In the genomic region with DNA sequence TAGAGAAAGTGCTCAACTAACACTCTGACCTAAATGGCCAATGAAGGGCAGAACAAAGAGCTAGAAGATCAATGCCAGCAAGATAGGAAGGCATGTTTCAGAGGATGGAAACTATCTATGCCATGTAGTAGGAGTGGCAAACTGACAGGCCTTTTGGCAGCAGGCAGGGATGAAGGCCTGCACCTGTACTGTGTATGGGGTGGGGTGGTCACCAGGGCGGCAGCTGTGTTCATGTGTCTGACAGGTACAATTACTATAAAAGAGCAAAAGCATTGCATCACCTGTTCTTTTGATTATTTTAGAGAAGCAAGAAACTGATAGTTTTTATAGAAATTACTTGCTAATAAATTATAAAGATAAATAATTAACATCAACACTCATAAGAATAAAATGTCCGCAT, we compare ENCODE assay signal across 30 cellular contexts.
"Had no signal": no experiment of that assay in that cellular context is flagged by ENCODE, and none has a peak within 500 bp of the region (broad histone marks: within the 10 kb centered on the region; RNA-seq: fewer than 3 reads in every experiment).

No MANE protein-coding gene starts in this region.

- H3K4me3 Mint-ChIP-seq: activated CD4-positive, alpha-beta memory T cell treated with anti-CD3 and anti-CD28 coated beads, Interleukin-2, amount 10 ng/mL, durations not matched to agents 7 days and 5 days; activated CD4-positive, alpha-beta T cell treated with anti-CD3 and anti-CD28 coated beads, Interleukin-2, amount 10 ng/mL, durations not matched to agents 7 days and 5 days; activated CD8-positive, alpha-beta memory T cell treated with anti-CD3 and anti-CD28 coated beads, Interleukin-2, amount 10 ng/mL, durations not matched to agents 7 days and 5 days; activated naive CD4-positive, alpha-beta T cell treated with anti-CD3 and anti-CD28 coated beads for 36 hours; activated naive CD4-positive, alpha-beta T cell treated with anti-CD3 and anti-CD28 coated beads, Interleukin-2, amount 50 U/mL, for 24 hours; activated naive CD8-positive, alpha-beta T cell treated with anti-CD3 and anti-CD28 coated beads, Interleukin-2, amount 10 ng/mL, durations not matched to agents 7 days and 5 days; activated T-helper 1 cell treated with anti-CD3 and anti-CD28 coated beads, Interleukin-12 subunit alpha, Interleukin-12 subunit beta, Interleukin-2, Interleukin-4 antibody, amounts not matched to agents 30 ng/mL and 10 ng/mL and 1 ng/mL, durations not matched to agents 14 hours and 24 hours and 36 hours; central memory CD8-positive, alpha-beta T cell; dendritic cell treated with granulocyte-macrophage colony-stimulating factor and Interleukin-4, amounts not matched to agents 40 ng/mL and 50 ng/mL, for 4 days; endodermal cell; WTC11 had no signal

- DNase-seq: activated CD4-positive, alpha-beta memory T cell treated with anti-CD3 and anti-CD28 coated beads, Interleukin-2, amount 10 ng/mL, durations not matched to agents 7 days and 5 days; activated CD4-positive, alpha-beta T cell treated with anti-CD3 and anti-CD28 coated beads for 1 hour; activated CD4-positive, alpha-beta T cell treated with anti-CD3 and anti-CD28 coated beads for 4 hours; activated CD4-positive, alpha-beta T cell treated with anti-CD3 and anti-CD28 coated beads, Interleukin-2, amount 10 ng/mL, durations not matched to agents 7 days and 5 days; activated CD4-positive, alpha-beta T cell treated with anti-CD3 and anti-CD28 coated beads, Interleukin-2, amount 50 U/mL, for 4 hours; activated CD8-positive, alpha-beta memory T cell treated with anti-CD3 and anti-CD28 coated beads, Interleukin-2, amount 10 ng/mL, durations not matched to agents 7 days and 5 days; activated CD8-positive, alpha-beta memory T cell treated with anti-CD3 and anti-CD28 coated beads, Interleukin-2, amount 50 U/mL, for 4 hours; activated effector memory CD4-positive, alpha-beta T cell treated with anti-CD3 and anti-CD28 coated beads, Interleukin-2, amount 50 U/mL, for 16 hours; activated naive CD4-positive, alpha-beta T cell treated with anti-CD3 and anti-CD28 coated beads for 36 hours; activated naive CD8-positive, alpha-beta T cell treated with anti-CD3 and anti-CD28 coated beads, Interleukin-2, amount 10 ng/mL, durations not matched to agents 7 days and 5 days; activated T-cell treated with anti-CD3 and anti-CD28 coated beads, Interleukin-2, amount 50 U/mL, for 1 hour; activated T-cell treated with anti-CD3 and anti-CD28 coated beads, Interleukin-2, amount 50 U/mL, for 48 hours; amniotic stem cell; anterior cingulate cortex; brain microvascular endothelial cell; dorsolateral prefrontal cortex; effector memory CD4-positive, alpha-beta T cell; endodermal cell; foreskin fibroblast; head of caudate nucleus; T-helper 1 cell; T-helper 2 cell had no signal

- H3K27ac Mint-ChIP-seq: activated CD4-positive, alpha-beta memory T cell treated with anti-CD3 and anti-CD28 coated beads, Interleukin-2, amount 10 ng/mL, durations not matched to agents 7 days and 5 days; activated CD4-positive, alpha-beta T cell treated with anti-CD3 and anti-CD28 coated beads, Interleukin-2, amount 10 ng/mL, durations not matched to agents 7 days and 5 days; activated CD8-positive, alpha-beta memory T cell treated with anti-CD3 and anti-CD28 coated beads, Interleukin-2, amount 10 ng/mL, durations not matched to agents 7 days and 5 days; activated naive CD4-positive, alpha-beta T cell treated with anti-CD3 and anti-CD28 coated beads for 36 hours; activated naive CD8-positive, alpha-beta T cell treated with anti-CD3 and anti-CD28 coated beads, Interleukin-2, amount 10 ng/mL, durations not matched to agents 7 days and 5 days; activated T-helper 1 cell treated with anti-CD3 and anti-CD28 coated beads, Interleukin-12 subunit alpha, Interleukin-12 subunit beta, Interleukin-2, Interleukin-4 antibody, amounts not matched to agents 30 ng/mL and 10 ng/mL and 1 ng/mL, durations not matched to agents 14 hours and 24 hours and 36 hours; activated T-helper 2 cell treated with anti-CD3 and anti-CD28 coated beads, Interferon-gamma antibody, Interleukin-2, Interleukin-4, amounts not matched to agents 10 μg/mL and 5 μg/mL and 100 μg/mL, durations not matched to agents 14 hours and 24 hours and 36 hours; dendritic cell treated with granulocyte-macrophage colony-stimulating factor and Interleukin-4, amounts not matched to agents 40 ng/mL and 50 ng/mL, for 4 days; endodermal cell; WTC11 had no signal

- H3K36me3 Mint-ChIP-seq: WTC11 had no signal

- H3K9me3 Mint-ChIP-seq: activated CD4-positive, alpha-beta T cell treated with anti-CD3 and anti-CD28 coated beads, Interleukin-2, amount 10 ng/mL, durations not matched to agents 7 days and 5 days; activated naive CD4-positive, alpha-beta T cell treated with anti-CD3 and anti-CD28 coated beads for 36 hours; activated naive CD4-positive, alpha-beta T cell treated with anti-CD3 and anti-CD28 coated beads, Interleukin-2, amount 50 U/mL, for 24 hours; activated T-helper 1 cell treated with anti-CD3 and anti-CD28 coated beads, Interleukin-12 subunit alpha, Interleukin-12 subunit beta, Interleukin-2, Interleukin-4 antibody, amounts not matched to agents 30 ng/mL and 10 ng/mL and 1 ng/mL, durations not matched to agents 14 hours and 24 hours and 36 hours; central memory CD8-positive, alpha-beta T cell; dendritic cell treated with granulocyte-macrophage colony-stimulating factor and Interleukin-4, amounts not matched to agents 40 ng/mL and 50 ng/mL, for 4 days; endodermal cell; WTC11 had no signal

- ATAC-seq: activated CD8-positive, alpha-beta memory T cell treated with anti-CD3 and anti-CD28 coated beads, Interleukin-2, amount 10 ng/mL, durations not matched to agents 7 days and 5 days; esophagus mucosa; WTC11 had no signal

- H3K27ac ChIP-seq: brain microvascular endothelial cell, coronary artery, dorsolateral prefrontal cortex had no signal

- H3K4me1 Mint-ChIP-seq: central memory CD8-positive, alpha-beta T cell; endodermal cell had no signal

- H3K27me3 Mint-ChIP-seq: activated CD4-positive, alpha-beta memory T cell treated with anti-CD3 and anti-CD28 coated beads, Interleukin-2, amount 10 ng/mL, durations not matched to agents 7 days and 5 days; activated CD4-positive, alpha-beta T cell treated with anti-CD3 and anti-CD28 coated beads, Interleukin-2, amount 10 ng/mL, durations not matched to agents 7 days and 5 days; activated CD8-positive, alpha-beta memory T cell treated with anti-CD3 and anti-CD28 coated beads, Interleukin-2, amount 10 ng/mL, durations not matched to agents 7 days and 5 days; activated naive CD4-positive, alpha-beta T cell treated with anti-CD3 and anti-CD28 coated beads, Interleukin-2, amount 50 U/mL, for 24 hours; activated naive CD8-positive, alpha-beta T cell treated with anti-CD3 and anti-CD28 coated beads, Interleukin-2, amount 10 ng/mL, durations not matched to agents 7 days and 5 days; central memory CD8-positive, alpha-beta T cell; dendritic cell treated with granulocyte-macrophage colony-stimulating factor and Interleukin-4, amounts not matched to agents 40 ng/mL and 50 ng/mL, for 4 days had no signal
